ENCODE assay signal across 1 cellular context in the genomic region with DNA sequence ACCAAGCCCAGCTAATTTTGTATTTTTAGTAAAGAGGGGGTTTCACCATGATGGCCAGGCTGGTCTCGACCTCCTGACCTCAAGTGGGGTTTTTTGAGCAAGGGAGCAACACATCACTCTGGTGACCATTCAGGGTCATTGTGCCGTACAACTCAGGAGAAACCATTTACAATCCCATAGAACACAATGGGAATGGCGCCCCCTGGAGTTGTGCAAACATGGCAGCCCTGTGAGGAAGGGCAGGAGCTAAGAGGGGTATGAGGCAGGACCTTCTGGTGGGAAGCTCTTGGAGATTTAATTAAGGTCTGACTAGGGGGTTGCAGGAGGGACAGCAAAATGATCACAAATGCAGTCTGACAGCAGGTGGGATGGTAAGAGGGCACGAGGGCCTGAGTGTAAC.
TF ChIP-seq lines count a peak whose summit lies in the region.

No MANE protein-coding gene starts in this region.

TF ChIP-seq in HCT116, 20 proteins besides CTCF, POLR2A, EP300 and RAD21 (continued from another document):
- TF ChIP-seq REST (IDR thresholded peaks at IDR 0.05; ENCODE audit: low read depth), result no peak
- TF ChIP-seq CBX3 (IDR thresholded peaks at IDR 0.05; ENCODE audit: low read depth), result no peak
- TF ChIP-seq YY1 (IDR thresholded peaks at IDR 0.05; ENCODE audit: extremely low read depth, insufficient replicate concordance, low read depth, low read length), result no peak
